In the genomic region with DNA sequence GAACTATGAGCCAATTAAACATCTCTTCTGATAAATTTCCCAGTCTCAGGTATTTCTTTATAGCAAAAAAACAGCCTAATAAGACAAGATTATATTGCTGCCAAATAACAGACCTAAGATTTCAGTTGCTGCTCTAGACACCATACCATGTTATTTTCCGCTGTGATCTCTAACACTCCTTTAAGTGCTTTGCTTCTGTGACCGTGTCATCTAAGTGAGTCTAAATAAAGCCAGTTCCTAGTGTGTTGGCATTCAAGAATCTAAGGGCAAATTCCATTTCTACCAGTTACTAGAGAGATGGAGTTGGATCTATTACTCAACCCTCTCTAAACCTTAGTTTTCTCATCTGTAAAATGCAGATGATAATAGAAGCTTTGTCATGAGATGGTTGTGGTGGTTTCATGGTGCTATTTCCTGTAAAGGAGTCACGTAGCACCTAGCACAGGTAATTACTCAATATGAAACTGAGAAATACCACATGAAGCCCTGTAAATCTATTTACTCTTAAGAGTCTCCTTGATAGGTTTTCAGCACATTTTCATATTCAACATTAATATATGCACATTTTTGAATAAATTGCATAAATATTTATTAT, we compare ENCODE assay signal across 11 cellular contexts. TPM values are rescaled to one million over a fixed set of nuclear protein-coding genes. Genes with fewer than 3 reads are reported as not detected.
DNase-seq lines count a peak whose midpoint lies in the region; ATAC-seq lines count a peak whose summit lies in the region.
"Had no signal": no experiment of that assay in that cellular context is flagged by ENCODE, and none has a peak within 500 bp of the region (broad histone marks: within the 10 kb centered on the region; RNA-seq: fewer than 3 reads in every experiment).

No MANE protein-coding gene starts in this region.

- peaks cover 1% of the 10 kb centered on the region for H3K27me3 Mint-ChIP-seq in activated T-helper 1 cell treated with anti-CD3 and anti-CD28 coated beads, Interleukin-12 subunit alpha, Interleukin-12 subunit beta, Interleukin-2, Interleukin-4 antibody, amounts not matched to agents 30 ng/mL and 10 ng/mL and 1 ng/mL, durations not matched to agents 14 hours and 24 hours and 36 hours (ENCODE audit: insufficient read depth)
- H3K27me3 Mint-ChIP-seq: central memory CD8-positive, alpha-beta T cell had no signal

- H3K4me1 Mint-ChIP-seq in activated T-helper 1 cell treated with anti-CD3 and anti-CD28 coated beads, Interleukin-12 subunit alpha, Interleukin-12 subunit beta, Interleukin-2, Interleukin-4 antibody, amounts not matched to agents 30 ng/mL and 10 ng/mL and 1 ng/mL, durations not matched to agents 14 hours and 24 hours and 36 hours (ENCODE audit: low read depth): peaks cover 5% of the 10 kb centered on the region
- H3K4me1 Mint-ChIP-seq: central memory CD8-positive, alpha-beta T cell had no signal

- H3K9me3 Mint-ChIP-seq in activated T-helper 1 cell treated with anti-CD3 and anti-CD28 coated beads, Interleukin-12 subunit alpha, Interleukin-12 subunit beta, Interleukin-2, Interleukin-4 antibody, amounts not matched to agents 30 ng/mL and 10 ng/mL and 1 ng/mL, durations not matched to agents 14 hours and 24 hours and 36 hours: no peaks in the 10 kb centered on the region

- H3K4me3 Mint-ChIP-seq in activated T-helper 1 cell treated with anti-CD3 and anti-CD28 coated beads, Interleukin-12 subunit alpha, Interleukin-12 subunit beta, Interleukin-2, Interleukin-4 antibody, amounts not matched to agents 30 ng/mL and 10 ng/mL and 1 ng/mL, durations not matched to agents 14 hours and 24 hours and 36 hours: no peak overlapping the region
- H3K4me3 Mint-ChIP-seq: central memory CD8-positive, alpha-beta T cell had no signal

- DNase-seq in AG08395 (ENCODE audit: low spot score) (no peak), hippocampal formation (lab: John Stamatoyannopoulos, UW) (no peak), NCI-H1417 (lab: John Stamatoyannopoulos, UW) (no peak)
- DNase-seq in activated T-helper 1 cell treated with anti-CD3 and anti-CD28 coated beads, Interleukin-12 subunit alpha, Interleukin-12 subunit beta, Interleukin-2, Interleukin-4 antibody, amounts not matched to agents 30 ng/mL and 10 ng/mL and 1 ng/mL, durations not matched to agents 14 hours and 24 hours and 36 hours (ENCODE audit: low spot score): no peak
- DNase-seq: left colon had no signal

- intact Hi-C loops in activated T-helper 1 cell treated with anti-CD3 and anti-CD28 coated beads, Interleukin-12 subunit alpha, Interleukin-12 subunit beta, Interleukin-2, Interleukin-4 antibody, amounts not matched to agents 30 ng/mL and 10 ng/mL and 1 ng/mL, durations not matched to agents 14 hours and 24 hours and 36 hours (cut with micrococcal nuclease): no loop called here

- no peak overlapping the region for H3K27ac Mint-ChIP-seq in activated T-helper 1 cell treated with anti-CD3 and anti-CD28 coated beads, Interleukin-12 subunit alpha, Interleukin-12 subunit beta, Interleukin-2, Interleukin-4 antibody, amounts not matched to agents 30 ng/mL and 10 ng/mL and 1 ng/mL, durations not matched to agents 14 hours and 24 hours and 36 hours

- H3K36me3 Mint-ChIP-seq in activated T-helper 1 cell treated with anti-CD3 and anti-CD28 coated beads, Interleukin-12 subunit alpha, Interleukin-12 subunit beta, Interleukin-2, Interleukin-4 antibody, amounts not matched to agents 30 ng/mL and 10 ng/mL and 1 ng/mL, durations not matched to agents 14 hours and 24 hours and 36 hours (ENCODE audit: low read depth): no peaks in the 10 kb centered on the region

- ATAC-seq in GM18517 (IDR thresholded peaks at IDR 0.05; ENCODE audit: unreplicated experiment): peak; percentile 98
- ATAC-seq in GM19452 (IDR thresholded peaks at IDR 0.05; ENCODE audit: unreplicated experiment): peak; percentile 86
- peak; percentile 96 for ATAC-seq in HG02938 (IDR thresholded peaks at IDR 0.05; ENCODE audit: unreplicated experiment)
- ATAC-seq in HG03571 (IDR thresholded peaks at IDR 0.05; ENCODE audit: unreplicated experiment): peak; percentile 96
- ATAC-seq: left colon, Panc1 had no signal

RNA-seq across cellular contexts. Expression of a gene that starts 40.5 kb away (rescaled TPM):
- total RNA-seq in activated T-helper 1 cell treated with anti-CD3 and anti-CD28 coated beads, Interleukin-12 subunit alpha, Interleukin-12 subunit beta, Interleukin-2, Interleukin-4 antibody, amounts not matched to agents 30 ng/mL and 10 ng/mL and 1 ng/mL, durations not matched to agents 14 hours and 24 hours and 36 hours: not detected in 2 replicates
